6 cellular contexts compared by ENCODE assay signal in genomic region chr17:21681576-21681975, GRCh38. TPM values are rescaled to one million over a fixed set of nuclear protein-coding genes. Genes with fewer than 3 reads are reported as not detected.
"Had no signal": no experiment of that assay in that cellular context is flagged by ENCODE, and none has a peak within 500 bp of the region (broad histone marks: within the 10 kb centered on the region; RNA-seq: fewer than 3 reads in every experiment).

No MANE protein-coding gene starts in this region.

RNA-seq across cellular contexts. Expression of gene KCNJ18, which starts 10.7 kb away (rescaled TPM):
- total RNA-seq: K562, M059J, Right ventricle myocardium superior, RPMI7951, SJSA1 had no signal
- polyA plus RNA-seq: K562, SK-N-SH had no signal
